In the genomic region with DNA sequence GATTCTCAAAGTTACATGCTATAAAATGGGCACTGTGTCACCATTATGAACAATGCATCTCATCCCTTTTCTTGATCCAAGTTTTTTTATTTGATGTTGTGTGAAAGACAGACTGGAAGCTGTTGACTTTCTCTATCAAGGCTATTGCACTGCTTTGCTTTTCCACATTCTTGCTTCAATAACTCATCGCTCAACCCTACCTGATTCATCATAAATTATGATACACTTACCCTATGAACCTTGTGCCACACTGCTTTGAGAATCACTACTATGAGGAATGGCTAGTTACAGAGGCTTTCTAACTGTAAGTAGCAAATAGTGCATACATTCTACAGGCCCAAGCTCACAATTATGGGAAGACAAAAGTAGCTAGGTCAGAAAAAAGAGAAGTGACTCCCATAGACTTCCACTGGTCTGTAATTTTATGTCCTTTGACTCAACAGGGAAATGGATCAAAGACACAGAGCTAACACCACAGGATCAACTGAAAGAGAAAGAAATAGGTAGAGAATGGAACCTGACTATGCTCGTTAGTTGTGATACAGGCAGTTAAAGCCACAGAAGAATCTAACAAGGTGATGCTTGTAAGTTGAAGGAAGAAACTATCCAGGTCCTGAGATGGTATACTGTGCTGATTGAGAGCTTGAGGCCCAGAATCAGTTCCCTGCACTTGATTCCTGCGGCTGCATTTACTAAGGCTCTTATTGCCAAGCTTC, we compare ENCODE assay signal across 17 cellular contexts.
A peak's percentile ranks its signal among the peaks of the same experiment; 100 is the strongest.
DNase-seq lines count a peak whose midpoint lies in the region; ATAC-seq, FAIRE-seq and TF ChIP-seq lines count a peak whose summit lies in the region.
"Had no signal": no experiment of that assay in that cellular context is flagged by ENCODE, and none has a peak within 500 bp of the region (broad histone marks: within the 10 kb centered on the region; RNA-seq: fewer than 3 reads in every experiment).

No MANE protein-coding gene starts in this region.

- CTCF ChIA-PET in OCI-LY7 (lab: Charles Lee; ENCODE audit: unreplicated experiment) = no interaction called here

- DNase-seq in MV-4-11 (lab: John Stamatoyannopoulos, UW) (peak; percentile 74), omental fat pad (ENCODE audit: low spot score) (no peak), OCI-LY7 (ENCODE audit: low spot score) (no peak)
- DNase-seq in activated CD8-positive, alpha-beta memory T cell treated with anti-CD3 and anti-CD28 coated beads, Interleukin-2, amount 50 U/mL, for 48 hours = no peak
- DNase-seq: activated CD4-positive, alpha-beta T cell treated with anti-CD3 and anti-CD28 coated beads for 4 hours; activated naive CD4-positive, alpha-beta T cell treated with anti-CD3 and anti-CD28 coated beads for 36 hours; H7; immature natural killer cell; natural killer cell; NCI-H1694 treated with DMSO at 0.1 percent for 48 hours had no signal

- H3K4me2 ChIP-seq in OCI-LY7 (ENCODE audit: low read length) = no peak overlapping the region

- no peaks in the 10 kb centered on the region for H3K79me2 ChIP-seq in OCI-LY7 (ENCODE audit: insufficient read depth, low read depth, low read length)

- intact Hi-C loops in OCI-LY7 (cut with micrococcal nuclease; ENCODE audit: unreplicated experiment) = no loop called here

- no peaks in the 10 kb centered on the region for H3K36me3 ChIP-seq in OCI-LY7 (ENCODE audit: insufficient read depth, low read length)
- H3K36me3 ChIP-seq: prostate gland, thoracic aorta had no signal

- H3K9me3 ChIP-seq in OCI-LY7 (ENCODE audit: low read length) = no peaks in the 10 kb centered on the region
- H3K9me3 ChIP-seq: prostate gland, thoracic aorta had no signal

- no peaks in the 10 kb centered on the region for H3K9me2 ChIP-seq in OCI-LY7 (ENCODE audit: insufficient read depth, low read length)

- no TSS peak for BruUV-seq in OCI-LY7 (replicated peaks; lab: Mats Ljungman, UMichigan)

- no peak overlapping the region for H3K4me3 ChIP-seq in OCI-LY7 (ENCODE audit: low read depth, low read length, poor library complexity, severe bottlenecking)
- H3K4me3 ChIP-seq: prostate gland, thoracic aorta had no signal

- FAIRE-seq in colon (lab: Jason Lieb, UNC) = peak; percentile 65
- FAIRE-seq: G401.6 had no signal

- POLR2A ChIA-PET in OCI-LY7 (lab: Charles Lee) = interaction anchor here (0.6 to 1.0 kb wide), 2 partner anchors 9 to 16 kb away, joined by 3 read pairs; no protein-coding TSS in a partner anchor

- H4K20me1 ChIP-seq in OCI-LY7 (ENCODE audit: insufficient read depth, low read length) = no peaks in the 10 kb centered on the region

- H2AFZ ChIP-seq in OCI-LY7 (ENCODE audit: low read length) = no peak overlapping the region

- ATAC-seq in GM19452 (IDR thresholded peaks at IDR 0.05; ENCODE audit: unreplicated experiment) = peak; percentile 50
- peak; percentile 46 for ATAC-seq in omental fat pad (ENCODE audit: low FRiP score)
- no peak for ATAC-seq in HG03280 (IDR thresholded peaks at IDR 0.05; ENCODE audit: unreplicated experiment)
- no peak for ATAC-seq in GM21515 (IDR thresholded peaks at IDR 0.05; ENCODE audit: unreplicated experiment)
- ATAC-seq: natural killer cell had no signal

- H3K4me1 ChIP-seq in OCI-LY7 (ENCODE audit: insufficient read depth, low read length, poor library complexity, severe bottlenecking) = no peaks in the 10 kb centered on the region
- H3K4me1 ChIP-seq: prostate gland had no signal

- H3K27ac ChIP-seq in OCI-LY7 (ENCODE audit: low read depth, low read length, poor library complexity, severe bottlenecking) = no peak overlapping the region
- H3K27ac ChIP-seq: prostate gland, thoracic aorta had no signal

- TF ChIP-seq CTCF in omental fat pad (IDR thresholded peaks at IDR 0.05) (no peak), OCI-LY7 (conservative IDR thresholded peaks at IDR 0.05; ENCODE audit: low read length) (no peak)

Comparison
In these comparisons a context has a peak if more than half of its experiments do, and no peak if none do; other contexts are left out.
1. ATAC-seq: peak in GM19452 (single experiment) and omental fat pad (single experiment); none in HG03280 (single experiment) and GM21515 (single experiment).